In genomic region chr1:226126824-226127591, GRCh38 we compare ENCODE assay signal across 1 cellular context.
TF ChIP-seq lines count a peak whose summit lies in the region.

No MANE protein-coding gene starts in this region.

TF ChIP-seq in GM23338, 12 proteins besides CTCF, POLR2A, EP300 and RAD21 (continued from another document):
- no peak for TF ChIP-seq ZNF462 (CRISPR knock-in tag; IDR thresholded peaks at IDR 0.05)
- no peak for TF ChIP-seq ZNF114 (CRISPR knock-in tag; IDR thresholded peaks at IDR 0.05)
- no peak for TF ChIP-seq POLR2AphosphoS5 (IDR thresholded peaks at IDR 0.05; ENCODE audit: low read depth)
- TF ChIP-seq ETS1 (IDR thresholded peaks at IDR 0.05) = no peak
- no peak for TF ChIP-seq EZH2phosphoT487 (IDR thresholded peaks at IDR 0.05; ENCODE audit: unreplicated experiment)
